ENCODE assay signal across 18 cellular contexts in the genomic region with DNA sequence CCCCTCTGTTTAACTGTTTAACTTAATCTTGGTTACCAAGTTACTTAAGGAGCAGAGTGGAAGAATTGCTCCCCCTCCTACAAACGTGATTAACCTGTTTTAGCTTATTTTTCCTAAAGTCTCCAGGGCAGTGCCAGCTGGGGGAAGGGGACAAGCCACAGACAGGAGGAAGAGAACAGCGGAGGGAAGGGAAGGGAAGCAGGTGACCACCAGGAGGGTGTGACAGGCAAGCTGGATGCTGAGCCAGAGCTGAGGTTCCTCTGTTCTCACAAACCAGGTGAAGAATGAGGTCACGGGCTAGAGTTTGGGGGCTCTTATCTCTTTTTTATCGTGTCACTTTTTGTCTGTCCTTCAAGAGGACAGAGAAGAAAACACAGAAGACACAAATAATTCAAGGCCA. TPM values are rescaled to one million over a fixed set of nuclear protein-coding genes. Genes with fewer than 3 reads are reported as not detected.
DNase-seq lines count a peak whose midpoint lies in the region; ATAC-seq, FAIRE-seq and TF ChIP-seq lines count a peak whose summit lies in the region.
"Had no signal": no experiment of that assay in that cellular context is flagged by ENCODE, and none has a peak within 500 bp of the region (broad histone marks: within the 10 kb centered on the region; RNA-seq: fewer than 3 reads in every experiment).

No MANE protein-coding gene starts in this region.

- ATAC-seq in HepG2 (peak; percentile 59), right lobe of liver (no peak), upper lobe of right lung (no peak), HG02571 (IDR thresholded peaks at IDR 0.05; ENCODE audit: unreplicated experiment) (no peak)

- H4K20me1 ChIP-seq in HepG2 (ENCODE audit: insufficient read depth, low read length) = no peaks in the 10 kb centered on the region
- H4K20me1 ChIP-seq: BLaER1 treated with 17β-estradiol and CSF1 and Interleukin-3, amounts not matched to agents 10 nM and 100 nM had no signal

- intact Hi-C loops in HepG2 (cut with micrococcal nuclease; ENCODE audit: unreplicated experiment) (no loop called here), right lobe of liver (cut with DNase I) (no loop called here), upper lobe of right lung (cut with DNase I) (no loop called here), adrenal gland (cut with DNase I) (no loop called here)

- POLR2A ChIA-PET in HepG2 (lab: Yijun Ruan, JAX) = no interaction called here

- H3K4me3 ChIP-seq in HepG2 (replicated peaks in 1 of 3; ENCODE audit: insufficient read depth in 1 of 3, low read depth in 2 of 3, low read length in 3 of 3) = no peak overlapping the region
- H3K4me3 ChIP-seq in right lobe of liver = no peak overlapping the region
- no peak overlapping the region for H3K4me3 ChIP-seq in WERI-Rb-1 (ENCODE audit: low read depth, low read length)
- no peak overlapping the region for H3K4me3 ChIP-seq in endodermal cell (ENCODE audit: low read length)
- H3K4me3 ChIP-seq in upper lobe of right lung = no peak overlapping the region
- H3K4me3 ChIP-seq in adrenal gland = no peak overlapping the region
- H3K4me3 ChIP-seq: BLaER1 treated with 17β-estradiol and CSF1 and Interleukin-3, amounts not matched to agents 10 nM and 100 nM; HAP-1 had no signal

- H3K4me1 ChIP-seq in HepG2 (ENCODE audit: insufficient read depth, low read length) = 0 out of 2 replicates have a peak, but pooled peaks cover 10% of the 10 kb centered on the region
- no peaks in the 10 kb centered on the region for H3K4me1 ChIP-seq in right lobe of liver
- no peaks in the 10 kb centered on the region for H3K4me1 ChIP-seq in endodermal cell (ENCODE audit: control insufficient read depth, insufficient read depth, low read length)
- no peaks in the 10 kb centered on the region for H3K4me1 ChIP-seq in upper lobe of right lung
- no peaks in the 10 kb centered on the region for H3K4me1 ChIP-seq in adrenal gland (replicated peaks in 1 of 2)
- H3K4me1 ChIP-seq: HAP-1 had no signal

- H3K9me3 ChIP-seq in HepG2 (ENCODE audit: low read length) (no peaks in the 10 kb centered on the region), right lobe of liver (no peaks in the 10 kb centered on the region), WERI-Rb-1 (ENCODE audit: severe bottlenecking) (no peaks in the 10 kb centered on the region), endodermal cell (ENCODE audit: control insufficient read depth, low read length) (no peaks in the 10 kb centered on the region), upper lobe of right lung (no peaks in the 10 kb centered on the region), adrenal gland (replicated peaks in 1 of 3) (no peaks in the 10 kb centered on the region)
- H3K9me3 ChIP-seq: BLaER1 treated with 17β-estradiol and CSF1 and Interleukin-3, amounts not matched to agents 10 nM and 100 nM; HAP-1 had no signal

- CTCF ChIA-PET in HepG2 (lab: Yijun Ruan, JAX; ENCODE audit: low intra/inter-chr PET ratio, low total read pairs) = no interaction called here

- 8% methylated on average over 4 of the region's 4 CpGs for WGBS in HepG2 (ENCODE audit: low lambda C conversion rate)
- WGBS in right lobe of liver (ENCODE audit: insufficient coverage, low coverage, low lambda C conversion rate, missing lambda C conversion rate) = 25% methylated on average over 3 of the region's 4 CpGs
- WGBS in endodermal cell (ENCODE audit: insufficient coverage in 1 of 2, insufficient read length in 1 of 2), 2 experiments = 73 to 95% methylated on average over 2 to 4 of the region's 4 CpGs
- WGBS in adrenal gland, 4 donors = 46 to 58% (median 52%) methylated on average over 4 of the region's 4 CpGs

- H3K4me2 ChIP-seq in HepG2 (ENCODE audit: low read depth, low read length) = no peak overlapping the region
- H3K4me2 ChIP-seq: BLaER1 treated with 17β-estradiol and CSF1 and Interleukin-3, amounts not matched to agents 10 nM and 100 nM had no signal

- H3K27ac Mint-ChIP-seq in endodermal cell = no peak overlapping the region
- H3K27ac Mint-ChIP-seq: CD4-positive, CD25-positive, alpha-beta regulatory T cell; IgD-negative memory B cell had no signal

- H3K9ac ChIP-seq in HepG2 (ENCODE audit: insufficient read depth, low read depth, low read length) (no peak overlapping the region), endodermal cell (ENCODE audit: extremely low read depth, low read length, poor library complexity, severe bottlenecking) (no peak overlapping the region)
- H3K9ac ChIP-seq: BLaER1 treated with 17β-estradiol and CSF1 and Interleukin-3, amounts not matched to agents 10 nM and 100 nM had no signal

- no peak for FAIRE-seq in HepG2 (lab: Jason Lieb, UNC)

- H3K27me3 Mint-ChIP-seq in endodermal cell (ENCODE audit: insufficient read depth) = no peaks in the 10 kb centered on the region

- no peak overlapping the region for H2AFZ ChIP-seq in HepG2 (ENCODE audit: low read length)

- H3K9me3 Mint-ChIP-seq in endodermal cell = no peaks in the 10 kb centered on the region
- H3K9me3 Mint-ChIP-seq: CD4-positive, CD25-positive, alpha-beta regulatory T cell; IgD-negative memory B cell had no signal

- H3K27me3 ChIP-seq in HepG2 (ENCODE audit: control insufficient read depth in 1 of 2, insufficient read depth in 2 of 2, low read length in 2 of 2) (peaks cover 6 to 57% of the 10 kb centered on the region in 2 experiments), right lobe of liver (no peaks in the 10 kb centered on the region), WERI-Rb-1 (ENCODE audit: insufficient read depth, low read depth, severe bottlenecking) (no peaks in the 10 kb centered on the region), endodermal cell (ENCODE audit: control insufficient read depth, insufficient read depth, low read length, poor library complexity, severe bottlenecking) (no peaks in the 10 kb centered on the region), upper lobe of right lung (no peaks in the 10 kb centered on the region), adrenal gland (no peaks in the 10 kb centered on the region)
- H3K27me3 ChIP-seq: BLaER1 treated with 17β-estradiol and CSF1 and Interleukin-3, amounts not matched to agents 10 nM and 100 nM had no signal

- DNase-seq in HepG2 (ENCODE audit: low spot score) = no peak
- DNase-seq in right lobe of liver = no peak
- no peak for DNase-seq in WERI-Rb-1
- DNase-seq in endodermal cell = no peak
- peak; percentile 0 for DNase-seq in upper lobe of right lung
- no peak for DNase-seq in epidermal melanocyte (ENCODE audit: insufficient read length, low spot score)
- DNase-seq in adrenal gland = no peak
- DNase-seq: ACHN; Calu3; CD4-positive, CD25-positive, alpha-beta regulatory T cell; DMS 273 treated with DMSO at 0.1 percent for 48 hours; GOT3 had no signal

- TF ChIP-seq EP300 in HepG2 (IDR thresholded peaks at IDR 0.05; ENCODE audit: low read depth in 2 of 2, low read length in 2 of 2) (no peak), HepG2 (CRISPR knock-in tag; IDR thresholded peaks at IDR 0.05; ENCODE audit: borderline replicate concordance) (no peak)

- no TSS peak for BruUV-seq in HepG2 (replicated peaks; lab: Mats Ljungman, UMichigan)

- TF ChIP-seq POLR2A in HepG2 (IDR thresholded peaks at IDR 0.05; ENCODE audit: insufficient read depth in 1 of 2, low read depth in 2 of 2, low read length in 2 of 2) (no peak), right lobe of liver (IDR thresholded peaks at IDR 0.05) (no peak), adrenal gland (IDR thresholded peaks at IDR 0.05) (no peak)

- peaks cover 28% of the 10 kb centered on the region for H3K4me1 Mint-ChIP-seq in endodermal cell
- H3K4me1 Mint-ChIP-seq: CD4-positive, CD25-positive, alpha-beta regulatory T cell had no signal

- no peaks in the 10 kb centered on the region for H3K36me3 ChIP-seq in HepG2 (replicated peaks in 1 of 2; ENCODE audit: control insufficient read depth in 1 of 2, insufficient read depth in 2 of 2, low read length in 2 of 2)
- H3K36me3 ChIP-seq in right lobe of liver = no peaks in the 10 kb centered on the region
- H3K36me3 ChIP-seq in WERI-Rb-1 = no peaks in the 10 kb centered on the region
- no peaks in the 10 kb centered on the region for H3K36me3 ChIP-seq in endodermal cell (ENCODE audit: control insufficient read depth, insufficient read depth, low read length)
- no peaks in the 10 kb centered on the region for H3K36me3 ChIP-seq in upper lobe of right lung
- H3K36me3 ChIP-seq in adrenal gland (replicated peaks in 1 of 2) = no peaks in the 10 kb centered on the region
- H3K36me3 ChIP-seq: BLaER1 treated with 17β-estradiol and CSF1 and Interleukin-3, amounts not matched to agents 10 nM and 100 nM; HAP-1 had no signal

- no peak for TF ChIP-seq RAD21 in HepG2 (CRISPR knock-in tag; IDR thresholded peaks at IDR 0.05)

- TF ChIP-seq CTCF in HepG2 (CRISPR knock-in tag; IDR thresholded peaks at IDR 0.05) (no peak), right lobe of liver (IDR thresholded peaks at IDR 0.05) (no peak), WERI-Rb-1 (IDR thresholded peaks at IDR 0.05; ENCODE audit: low read depth, low read length) (0 out of 2 replicates have a peak, but pooled peaks have one; percentile 16), endodermal cell (conservative IDR thresholded peaks at IDR 0.05) (peak; percentile 25), upper lobe of right lung (IDR thresholded peaks at IDR 0.05) (no peak), adrenal gland (IDR thresholded peaks at IDR 0.05) (no peak)

- H3K4me3 Mint-ChIP-seq in endodermal cell = no peak overlapping the region
- H3K4me3 Mint-ChIP-seq: CD4-positive, CD25-positive, alpha-beta regulatory T cell; IgD-negative memory B cell had no signal

- in situ Hi-C loops in HepG2 (cut with HindIII; ENCODE audit: extremely low pct_ligation_motif_present, low pct_unique_long_range_greater_than_20kb) = no loop called here

- H3K27ac ChIP-seq in HepG2 (ENCODE audit: extremely low read length, insufficient read depth, low read length) (no peak overlapping the region), right lobe of liver (no peak overlapping the region), WERI-Rb-1 (no peak overlapping the region), endodermal cell (ENCODE audit: low read depth, low read length) (no peak overlapping the region), upper lobe of right lung (no peak overlapping the region), adrenal gland (no peak overlapping the region)
- H3K27ac ChIP-seq: BLaER1 treated with 17β-estradiol and CSF1 and Interleukin-3, amounts not matched to agents 10 nM and 100 nM had no signal

- no peaks in the 10 kb centered on the region for H3K36me3 Mint-ChIP-seq in endodermal cell (ENCODE audit: low read depth)
- H3K36me3 Mint-ChIP-seq: CD4-positive, CD25-positive, alpha-beta regulatory T cell had no signal

- no peaks in the 10 kb centered on the region for H3K79me2 ChIP-seq in HepG2 (ENCODE audit: insufficient read depth, low read length)

RNA-seq across cellular contexts. Expression of a gene that starts 1.6 kb away (rescaled TPM):
- total RNA-seq in HepG2 (2016; rRNA removed; fragmentation: Illumina TruSeq; extraction: Trizol) (not detected in 2 replicates), right lobe of liver (under 1 TPM in 4 of 6 experiments, not detected in 2; 0.09 to 0.25 (median 0.18) TPM), endodermal cell (1 to 10 TPM; 1.8 to 3.2 TPM), upper lobe of right lung (not detected), adrenal gland (under 1 TPM in 3 of 8 donors, not detected in 5; 0.14 to 0.60 (median 0.24) TPM)
- total RNA-seq in HepG2 (2016; cell fraction: cytosol; rRNA removed; fragmentation: Illumina TruSeq; extraction: Trizol; ENCODE audit: low read depth) = not detected in 2 replicates
- total RNA-seq in HepG2 (2016; cell fraction: insoluble cytoplasmic fraction; rRNA removed; fragmentation: Illumina TruSeq; extraction: Trizol) = not detected in 2 replicates
- total RNA-seq in HepG2 (2016; cell fraction: membrane; rRNA removed; fragmentation: Illumina TruSeq; extraction: Trizol) = not detected in 2 replicates
- total RNA-seq in HepG2 (2016; cell fraction: nucleus; rRNA removed; fragmentation: Illumina TruSeq; extraction: Trizol) = not detected in 2 replicates
- polyA plus RNA-seq in HepG2 (2011; rRNA removed) (0.04 and 0.08 TPM in 2 replicates), adrenal gland (under 1 TPM in 2 of 3 donors, not detected in 1; 0.24 to 0.97 TPM)
- 0.04 and 0.05 TPM in 2 replicates for polyA plus RNA-seq in HepG2 (2011; cell fraction: cytosol; rRNA removed)
- 0.13 TPM in 1 of 2 replicates, not detected in the other for polyA plus RNA-seq in HepG2 (2011; cell fraction: nucleus; rRNA removed)
- polyA plus RNA-seq in HepG2 (2012) = 0.24 and 0.27 TPM in 2 replicates
- polyA plus RNA-seq in HepG2 (2016; cell fraction: cytosol; fragmentation: Illumina TruSeq; extraction: Trizol; ENCODE audit: low read depth) = not detected in 2 replicates
- not detected in 2 replicates for polyA plus RNA-seq in HepG2 (2016; cell fraction: insoluble cytoplasmic fraction; fragmentation: Illumina TruSeq; extraction: Trizol; ENCODE audit: low read depth)
- not detected in 2 replicates for polyA plus RNA-seq in HepG2 (2016; cell fraction: membrane; fragmentation: Illumina TruSeq; extraction: Trizol; ENCODE audit: low read depth)
- not detected in 2 replicates for polyA plus RNA-seq in HepG2 (2016; cell fraction: nucleus; fragmentation: Illumina TruSeq; extraction: Trizol; ENCODE audit: insufficient read depth, low read depth)
- polyA minus RNA-seq in HepG2 (2011; rRNA and poly(A)+ RNA removed; ENCODE audit: low replicate concordance) = not detected in 2 replicates
- polyA minus RNA-seq in HepG2 (2011; cell fraction: cytosol; rRNA and poly(A)+ RNA removed) = not detected in 2 replicates
- not detected in 2 replicates for polyA minus RNA-seq in HepG2 (2011; cell fraction: nucleus; rRNA and poly(A)+ RNA removed)
- 2.7 TPM for polyA plus RNA-seq in endodermal cell (2013, experiment 1 of 2)
- 1.4 TPM for polyA plus RNA-seq in endodermal cell (2013, experiment 2 of 2)
- total RNA-seq: A172; Calu3; CD4-positive, CD25-positive, alpha-beta regulatory T cell; Daoy had no signal

RNA-seq across cellular contexts. Expression of a gene that starts 22.2 kb away (rescaled TPM):
- not detected in 2 replicates for total RNA-seq in HepG2 (2016; rRNA removed; fragmentation: Illumina TruSeq; extraction: Trizol)
- total RNA-seq in HepG2 (2016; cell fraction: cytosol; rRNA removed; fragmentation: Illumina TruSeq; extraction: Trizol; ENCODE audit: low read depth) = not detected in 2 replicates
- total RNA-seq in HepG2 (2016; cell fraction: insoluble cytoplasmic fraction; rRNA removed; fragmentation: Illumina TruSeq; extraction: Trizol) = not detected in 2 replicates
- not detected in 2 replicates for total RNA-seq in HepG2 (2016; cell fraction: membrane; rRNA removed; fragmentation: Illumina TruSeq; extraction: Trizol)
- total RNA-seq in HepG2 (2016; cell fraction: nucleus; rRNA removed; fragmentation: Illumina TruSeq; extraction: Trizol) = not detected in 2 replicates
- not detected in 2 replicates for polyA plus RNA-seq in HepG2 (2011; rRNA removed)
- polyA plus RNA-seq in HepG2 (2011; cell fraction: cytosol; rRNA removed) = not detected in 2 replicates
- polyA plus RNA-seq in HepG2 (2011; cell fraction: nucleus; rRNA removed) = not detected in 2 replicates
- not detected in 2 replicates for polyA plus RNA-seq in HepG2 (2012)
- polyA plus RNA-seq in HepG2 (2016; cell fraction: cytosol; fragmentation: Illumina TruSeq; extraction: Trizol; ENCODE audit: low read depth) = not detected in 2 replicates
- not detected in 2 replicates for polyA plus RNA-seq in HepG2 (2016; cell fraction: insoluble cytoplasmic fraction; fragmentation: Illumina TruSeq; extraction: Trizol; ENCODE audit: low read depth)
- polyA plus RNA-seq in HepG2 (2016; cell fraction: membrane; fragmentation: Illumina TruSeq; extraction: Trizol; ENCODE audit: low read depth) = not detected in 2 replicates
- not detected in 2 replicates for polyA plus RNA-seq in HepG2 (2016; cell fraction: nucleus; fragmentation: Illumina TruSeq; extraction: Trizol; ENCODE audit: insufficient read depth, low read depth)
- 0.14 TPM in 1 of 2 replicates, not detected in the other for polyA minus RNA-seq in HepG2 (2011; rRNA and poly(A)+ RNA removed; ENCODE audit: low replicate concordance)
- polyA minus RNA-seq in HepG2 (2011; cell fraction: cytosol; rRNA and poly(A)+ RNA removed) = not detected in 2 replicates
- polyA minus RNA-seq in HepG2 (2011; cell fraction: nucleus; rRNA and poly(A)+ RNA removed) = not detected in 2 replicates
- total RNA-seq in right lobe of liver = 10 to 100 TPM in 1 of 6 experiments, 1 to 10 TPM in 5; 2.8 to 14.9 (median 6.4) TPM
- not detected for total RNA-seq in endodermal cell
- polyA plus RNA-seq in endodermal cell (2013, experiment 1 of 2) = not detected
- not detected for polyA plus RNA-seq in endodermal cell (2013, experiment 2 of 2)
- total RNA-seq in upper lobe of right lung = 6.8 TPM
- 10 to 100 TPM in 3 of 8 donors, 1 to 10 TPM in 5; 1.7 to 20.4 (median 6.1) TPM for total RNA-seq in adrenal gland
- polyA plus RNA-seq in adrenal gland = 1 to 10 TPM; 1.4 to 3.8 (median 1.6) TPM
- total RNA-seq: Calu3; CD4-positive, CD25-positive, alpha-beta regulatory T cell; Daoy had no signal
- polyA plus RNA-seq: CD4-positive, CD25-positive, alpha-beta regulatory T cell; IgD-negative memory B cell had no signal

Comparison
In these comparisons a context has a peak if more than half of its experiments do, and no peak if none do; other contexts are left out.
1. CTCF ChIP-seq: peak in WERI-Rb-1 (single experiment) and endodermal cell (single experiment); none in HepG2 (single experiment), right lobe of liver (0 of 4), upper lobe of right lung (single experiment) and adrenal gland (0 of 6).